1 cellular context compared by ENCODE assay signal in the genomic region with DNA sequence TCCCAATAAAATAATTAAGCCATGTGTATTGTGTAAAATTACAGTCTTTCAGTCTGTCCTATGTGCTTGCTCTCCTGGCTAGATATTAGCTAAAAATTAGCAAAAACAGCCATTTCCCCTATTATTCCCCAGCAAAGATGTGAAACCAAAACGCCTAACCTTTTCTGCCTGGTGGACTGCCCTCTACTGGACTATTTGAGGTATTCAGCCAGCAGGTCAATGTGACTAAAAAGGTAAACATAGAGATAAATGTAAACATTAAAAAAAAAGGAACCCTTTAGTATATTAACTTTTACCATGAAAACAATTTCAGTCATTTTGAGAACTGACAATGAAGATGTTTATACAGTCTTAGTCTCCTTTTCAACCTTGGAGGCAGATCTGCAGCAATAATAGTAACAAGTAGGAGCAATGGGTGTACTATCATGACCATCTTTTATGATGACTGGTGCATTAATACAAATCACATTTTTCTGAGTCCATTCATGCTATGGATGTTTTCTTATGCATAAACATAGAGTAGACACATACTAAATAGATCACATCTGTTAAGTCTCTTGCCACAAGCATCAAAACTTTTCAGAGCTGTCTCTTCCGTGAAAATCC.
TF ChIP-seq lines count a peak whose summit lies in the region.

No MANE protein-coding gene starts in this region.

TF ChIP-seq in endothelial cell of umbilical vein, 7 proteins besides CTCF, POLR2A, EP300 and RAD21:
- TF ChIP-seq EZH2 (IDR thresholded peaks at IDR 0.05; ENCODE audit: borderline replicate concordance, low read depth, low read length, severe bottlenecking) (no peak), MAX (IDR thresholded peaks at IDR 0.05; ENCODE audit: insufficient read depth, insufficient read length) (no peak), FOS (IDR thresholded peaks at IDR 0.05; ENCODE audit: borderline replicate concordance, insufficient read depth, low read length) (no peak), POLR2AphosphoS5 (IDR thresholded peaks at IDR 0.05; ENCODE audit: insufficient read depth, low read depth, low read length) (no peak)
